Comparison of ENCODE assay signal across 1 cellular context in the genomic region with DNA sequence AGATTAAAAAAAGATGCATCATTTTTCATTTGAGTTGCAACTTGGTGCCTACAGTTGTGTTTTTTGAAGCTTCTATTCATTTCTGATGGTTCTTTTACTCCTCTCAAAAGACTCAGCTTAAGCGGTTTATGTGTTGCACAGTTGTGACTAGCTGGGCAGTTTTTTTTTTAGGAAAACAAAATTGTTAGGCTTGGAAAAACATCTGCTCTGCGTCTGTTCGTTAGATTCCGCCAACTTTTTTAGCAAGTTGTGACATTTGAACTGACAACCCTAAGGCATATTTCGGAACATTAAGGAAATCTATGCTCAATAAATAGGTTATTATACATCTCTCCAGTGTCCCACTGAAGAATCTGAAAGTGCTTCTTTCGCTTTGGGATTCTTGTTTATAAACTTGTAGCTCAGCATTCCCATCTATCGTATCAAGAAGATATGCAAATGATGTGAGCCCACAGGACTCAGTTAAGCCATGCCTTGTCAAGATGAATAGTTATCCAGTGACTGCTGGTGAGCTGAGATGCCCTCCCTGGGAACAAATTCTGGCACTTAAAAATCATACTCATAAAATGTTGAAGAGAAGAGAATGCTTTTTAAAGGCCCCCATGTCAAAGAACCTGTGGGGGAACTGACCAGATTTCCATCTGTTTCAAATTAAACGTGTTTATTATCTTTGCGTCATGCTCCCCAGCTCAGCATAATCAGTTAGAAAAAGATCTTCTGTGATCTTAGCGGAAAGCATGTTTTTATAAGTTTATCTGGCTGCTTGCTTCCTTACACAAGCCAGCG.
A peak's percentile ranks its signal among the peaks of the same experiment; 100 is the strongest.
TF ChIP-seq lines count a peak whose summit lies in the region.

No MANE protein-coding gene starts in this region.

TF ChIP-seq in HEK293, 187 proteins besides CTCF, POLR2A, EP300 and RAD21 (continued from another document):
- TF ChIP-seq ZNF398 (tag by site-specific recombination; IDR thresholded peaks at IDR 0.05), result peak; percentile 63
- no peak for TF ChIP-seq ZNF610 (tag by site-specific recombination; IDR thresholded peaks at IDR 0.05; ENCODE audit: borderline replicate concordance)
- TF ChIP-seq, protein P1, sequence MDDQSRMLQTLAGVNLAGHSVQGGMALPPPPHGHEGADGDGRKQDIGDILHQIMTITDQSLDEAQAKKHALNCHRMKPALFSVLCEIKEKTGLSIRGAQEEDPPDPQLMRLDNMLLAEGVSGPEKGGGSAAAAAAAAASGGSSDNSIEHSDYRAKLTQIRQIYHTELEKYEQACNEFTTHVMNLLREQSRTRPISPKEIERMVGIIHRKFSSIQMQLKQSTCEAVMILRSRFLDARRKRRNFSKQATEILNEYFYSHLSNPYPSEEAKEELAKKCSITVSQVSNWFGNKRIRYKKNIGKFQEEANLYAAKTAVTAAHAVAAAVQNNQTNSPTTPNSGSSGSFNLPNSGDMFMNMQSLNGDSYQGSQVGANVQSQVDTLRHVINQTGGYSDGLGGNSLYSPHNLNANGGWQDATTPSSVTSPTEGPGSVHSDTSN (CRISPR knock-in tag; IDR thresholded peaks at IDR 0.05), result no peak
- no peak; the same call in 1 of the 2 replicates for TF ChIP-seq ZNF629 (tag by site-specific recombination; IDR thresholded peaks at IDR 0.05)
- no peak for TF ChIP-seq ZNF23 (tag by site-specific recombination; IDR thresholded peaks at IDR 0.05; ENCODE audit: borderline replicate concordance)
- no peak for TF ChIP-seq ZBTB6 (tag by site-specific recombination; IDR thresholded peaks at IDR 0.05)
- TF ChIP-seq ZNF560 (tag by site-specific recombination; IDR thresholded peaks at IDR 0.05; ENCODE audit: borderline replicate concordance), result no peak
- TF ChIP-seq ZFP69B (tag by site-specific recombination; IDR thresholded peaks at IDR 0.05), result no peak
- peak; percentile 28; the same call in 1 of the 2 replicates for TF ChIP-seq FEZF1 (tag by site-specific recombination; IDR thresholded peaks at IDR 0.05)
- TF ChIP-seq ZNF626 (tag by site-specific recombination; IDR thresholded peaks at IDR 0.05), result no peak
- TF ChIP-seq WT1 (tag by site-specific recombination; IDR thresholded peaks at IDR 0.05), result no peak
- TF ChIP-seq GLI2 (tag by site-specific recombination; IDR thresholded peaks at IDR 0.05; ENCODE audit: borderline replicate concordance, low read depth), result no peak
- TF ChIP-seq, protein P2, sequence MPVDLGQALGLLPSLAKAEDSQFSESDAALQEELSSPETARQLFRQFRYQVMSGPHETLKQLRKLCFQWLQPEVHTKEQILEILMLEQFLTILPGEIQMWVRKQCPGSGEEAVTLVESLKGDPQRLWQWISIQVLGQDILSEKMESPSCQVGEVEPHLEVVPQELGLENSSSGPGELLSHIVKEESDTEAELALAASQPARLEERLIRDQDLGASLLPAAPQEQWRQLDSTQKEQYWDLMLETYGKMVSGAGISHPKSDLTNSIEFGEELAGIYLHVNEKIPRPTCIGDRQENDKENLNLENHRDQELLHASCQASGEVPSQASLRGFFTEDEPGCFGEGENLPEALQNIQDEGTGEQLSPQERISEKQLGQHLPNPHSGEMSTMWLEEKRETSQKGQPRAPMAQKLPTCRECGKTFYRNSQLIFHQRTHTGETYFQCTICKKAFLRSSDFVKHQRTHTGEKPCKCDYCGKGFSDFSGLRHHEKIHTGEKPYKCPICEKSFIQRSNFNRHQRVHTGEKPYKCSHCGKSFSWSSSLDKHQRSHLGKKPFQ (tag by site-specific recombination; IDR thresholded peaks at IDR 0.05), result no peak
- TF ChIP-seq ZNF48 (tag by site-specific recombination; IDR thresholded peaks at IDR 0.05), result no peak
- TF ChIP-seq INSM2 (tag by site-specific recombination; IDR thresholded peaks at IDR 0.05), result no peak
- TF ChIP-seq SCRT1 (tag by site-specific recombination; IDR thresholded peaks at IDR 0.05; ENCODE audit: borderline replicate concordance), result no peak
- TF ChIP-seq ZNF473 (tag by site-specific recombination; IDR thresholded peaks at IDR 0.05), result no peak
- TF ChIP-seq ZNF2 (tag by site-specific recombination; IDR thresholded peaks at IDR 0.05), result no peak
- TF ChIP-seq ZNF302 (tag by site-specific recombination; IDR thresholded peaks at IDR 0.05; ENCODE audit: low read depth), result no peak
- no peak for TF ChIP-seq OVOL3 (tag by site-specific recombination; IDR thresholded peaks at IDR 0.05)
- TF ChIP-seq ZNF843 (tag by site-specific recombination; IDR thresholded peaks at IDR 0.05), result 0 out of 2 replicates have a peak, but pooled peaks have one; percentile 41
- no peak for TF ChIP-seq KLF9 (tag by site-specific recombination; IDR thresholded peaks at IDR 0.05; ENCODE audit: low read depth)
- no peak for TF ChIP-seq ZNF558 (tag by site-specific recombination; IDR thresholded peaks at IDR 0.05)
- TF ChIP-seq, protein P3, sequence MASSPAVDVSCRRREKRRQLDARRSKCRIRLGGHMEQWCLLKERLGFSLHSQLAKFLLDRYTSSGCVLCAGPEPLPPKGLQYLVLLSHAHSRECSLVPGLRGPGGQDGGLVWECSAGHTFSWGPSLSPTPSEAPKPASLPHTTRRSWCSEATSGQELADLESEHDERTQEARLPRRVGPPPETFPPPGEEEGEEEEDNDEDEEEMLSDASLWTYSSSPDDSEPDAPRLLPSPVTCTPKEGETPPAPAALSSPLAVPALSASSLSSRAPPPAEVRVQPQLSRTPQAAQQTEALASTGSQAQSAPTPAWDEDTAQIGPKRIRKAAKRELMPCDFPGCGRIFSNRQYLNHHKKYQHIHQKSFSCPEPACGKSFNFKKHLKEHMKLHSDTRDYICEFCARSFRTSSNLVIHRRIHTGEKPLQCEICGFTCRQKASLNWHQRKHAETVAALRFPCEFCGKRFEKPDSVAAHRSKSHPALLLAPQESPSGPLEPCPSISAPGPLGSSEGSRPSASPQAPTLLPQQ (tag by site-specific recombination; IDR thresholded peaks at IDR 0.05), result no peak
- no peak for TF ChIP-seq GLIS2 (tag by site-specific recombination; IDR thresholded peaks at IDR 0.05)
